ENCODE assay signal across 8 cellular contexts in the genomic region with DNA sequence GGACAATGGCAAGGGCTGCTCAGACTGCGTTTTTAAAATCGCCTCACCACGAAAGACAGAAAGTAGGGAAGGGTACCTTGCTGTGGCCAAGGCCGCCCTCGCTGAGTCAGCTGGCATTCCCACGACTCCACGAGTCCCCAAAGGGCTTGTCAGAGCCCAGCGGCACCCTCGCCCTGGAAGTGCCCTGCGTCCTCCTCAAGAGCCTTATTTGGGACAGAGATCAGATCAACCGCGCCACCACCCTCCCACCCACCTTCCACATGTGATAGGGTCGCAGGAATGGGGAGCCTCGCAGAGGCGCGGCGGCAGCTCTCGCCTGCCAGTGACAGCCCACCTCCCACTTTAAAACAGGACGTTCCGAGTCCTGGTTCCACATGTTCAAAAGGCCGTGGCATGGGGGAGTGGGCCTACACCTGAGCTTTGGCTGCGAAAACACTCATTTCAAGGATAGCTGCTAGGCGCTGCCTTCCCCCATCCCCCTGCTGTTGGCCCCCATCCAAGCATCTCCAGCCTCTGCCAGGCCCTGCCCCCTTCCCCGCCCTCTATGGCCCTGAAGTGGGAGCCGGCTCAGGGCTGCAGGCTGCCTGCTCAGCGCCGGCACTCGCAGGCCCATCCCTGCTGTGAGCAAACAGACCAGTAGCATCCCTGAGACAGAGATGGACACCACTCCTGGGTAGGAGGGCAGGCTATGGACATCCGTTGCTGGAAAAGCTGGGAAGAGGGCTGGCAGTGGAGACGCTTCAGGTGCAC. TPM values are rescaled to one million over a fixed set of nuclear protein-coding genes. Genes with fewer than 3 reads are reported as not detected.
DNase-seq lines count a peak whose midpoint lies in the region; ATAC-seq, FAIRE-seq and TF ChIP-seq lines count a peak whose summit lies in the region.

No MANE protein-coding gene starts in this region.

- H4K20me1 ChIP-seq in PC-3 (ENCODE audit: low read length) (no peaks in the 10 kb centered on the region), H1 (replicated peaks in 1 of 2; ENCODE audit: control insufficient read depth in 1 of 2, insufficient read depth in 2 of 2, low read length in 2 of 2) (no peaks in the 10 kb centered on the region)

- no peak overlapping the region for H4K5ac ChIP-seq in H1 (ENCODE audit: insufficient read length, low read depth, low read length)

- H3K23me2 ChIP-seq in H1 (ENCODE audit: low read depth, low read length) = peaks cover 6% of the 10 kb centered on the region; the same call in 1 of the 2 replicates

- H3F3A ChIP-seq in PC-3 (ENCODE audit: low read length, unreplicated experiment) = no peaks in the 10 kb centered on the region

- no peak overlapping the region for H2BK12ac ChIP-seq in H1 (ENCODE audit: low read depth, low read length)

- no peaks in the 10 kb centered on the region for H3K9me3 ChIP-seq in PC-3 (ENCODE audit: low read length)
- no peaks in the 10 kb centered on the region for H3K9me3 ChIP-seq in H1 (ENCODE audit: insufficient read depth in 2 of 2, low read depth in 1 of 2, low read length in 1 of 2)
- H3K9me3 ChIP-seq in naive thymus-derived CD4-positive, alpha-beta T cell (ENCODE audit: control insufficient read depth in 2 of 3, low read length in 3 of 3) = no peaks in the 10 kb centered on the region

- intact Hi-C loops in PC-3 (cut with micrococcal nuclease) = loop anchor here (1.0 to 10.0 kb wide), 3 partner anchors 26 to 256 kb away; a partner anchor contains a TSS
- intact Hi-C loops in naive thymus-derived CD4-positive, alpha-beta T cell (cut with micrococcal nuclease) = loop anchor here (1.0 to 5.0 kb wide), 11 partner anchors 26 to 694 kb away; a partner anchor contains a TSS

- no peaks in the 10 kb centered on the region for H3K79me2 ChIP-seq in PC-3 (ENCODE audit: low read length)
- H3K79me2 ChIP-seq in H1 (ENCODE audit: control insufficient read depth in 1 of 2, insufficient read depth in 2 of 2, low read length in 2 of 2) = no peaks in the 10 kb centered on the region

- no peak overlapping the region for H4K91ac ChIP-seq in H1 (replicated peaks; ENCODE audit: insufficient read length, low read length)

- H3K4me2 ChIP-seq in PC-3 (ENCODE audit: low read length) (peak overlapping the region; percentile 94), H1 (ENCODE audit: insufficient read depth in 1 of 2, low read depth in 2 of 2, low read length in 2 of 2) (peak overlapping the region; percentile 68 to 99)

- H3K36me3 ChIP-seq in PC-3 (ENCODE audit: low read depth, low read length) (no peaks in the 10 kb centered on the region), H1 (ENCODE audit: control insufficient read depth in 2 of 4, insufficient read depth in 4 of 4, low read length in 3 of 4) (no peaks in the 10 kb centered on the region)
- H3K36me3 ChIP-seq in naive thymus-derived CD4-positive, alpha-beta T cell (ENCODE audit: control insufficient read depth in 2 of 3, insufficient read depth in 3 of 3, low read length in 3 of 3) = peaks cover 0 to 3% (median 0%) of the 10 kb centered on the region in 3 experiments

- H3K4ac ChIP-seq in H1 (replicated peaks; ENCODE audit: insufficient read length, low read depth, low read length) = no peak overlapping the region

- no peak overlapping the region; the same call in 1 of the 2 replicates for H3K18ac ChIP-seq in H1 (ENCODE audit: extremely low read depth, low read length)

- no peak for FAIRE-seq in H1 (lab: Jason Lieb, UNC)

- peak overlapping the region; percentile 94 for H2AFZ ChIP-seq in PC-3 (ENCODE audit: low read length)
- H2AFZ ChIP-seq in H1 (ENCODE audit: low read length) = peak overlapping the region; percentile 26; the same call in 1 of the 2 replicates

- peak overlapping the region in 3 of 9 donors; percentile 34 to 78 (median 59) for H3K27ac Mint-ChIP-seq in naive thymus-derived CD4-positive, alpha-beta T cell

- no peak for TF ChIP-seq POLR2A in H1 (IDR thresholded peaks at IDR 0.05; ENCODE audit: control extremely low read depth in 1 of 2, low read depth in 2 of 2, low read length in 2 of 2)

- 12% methylated on average over 25 of the region's 30 CpGs; no CpG with 5 or more reads in 1 of the 2 experiments for WGBS in H1 (ENCODE audit: extremely low coverage in 1 of 2, insufficient coverage in 1 of 2, insufficient read length in 1 of 2, insufficient replicate concordance in 2 of 2, low coverage in 1 of 2, low lambda C conversion rate in 2 of 2, missing lambda C conversion rate in 1 of 2), 2 experiments

- peak overlapping the region; percentile 86 for H3K4me3 ChIP-seq in PC-3 (ENCODE audit: low read length)
- H3K4me3 ChIP-seq in H1 (ENCODE audit: extremely low read depth in 1 of 4, insufficient read depth in 2 of 4, low read depth in 3 of 4, low read length in 4 of 4) = peak overlapping the region; percentile 20 to 73 (median 64)
- peak overlapping the region; percentile 97 for H3K4me3 ChIP-seq in naive thymus-derived CD4-positive, alpha-beta T cell (ENCODE audit: low read length)

- CTCF ChIA-PET in PC-3 (lab: Charles Lee) = interaction anchor here (0.7 kb wide), 1 partner anchor 75 kb away, joined by 5 read pairs; no protein-coding TSS in a partner anchor
- CTCF ChIA-PET in H1 (lab: Charles Lee; ENCODE audit: partially characterized antibody) = interaction anchor here (0.5 to 11.0 kb wide), 29 partner anchors 13 to 243 kb away, joined by 3 to 156 read pairs (median 5); a partner anchor contains a TSS
- CTCF ChIA-PET in naive thymus-derived CD4-positive, alpha-beta T cell (lab: Charles Lee) = interaction anchor here (0.8 to 1.9 kb wide), 4 partner anchors 22 to 122 kb away, joined by 3 to 8 read pairs (median 4); no protein-coding TSS in a partner anchor

- H3K9me2 ChIP-seq in PC-3 (replicated peaks; ENCODE audit: low read length) = no peaks in the 10 kb centered on the region

- no peak overlapping the region for H2AK5ac ChIP-seq in H1 (ENCODE audit: low read depth, low read length)

- H3K27ac ChIP-seq in PC-3 (ENCODE audit: low read length) (no peak overlapping the region), H1 (ENCODE audit: low read depth, low read length) (no peak overlapping the region)
- H3K27ac ChIP-seq in naive thymus-derived CD4-positive, alpha-beta T cell (ENCODE audit: low read depth, low read length) = peak overlapping the region; percentile 78

- ATAC-seq in PC-3 = no peak
- ATAC-seq in naive thymus-derived CD4-positive, alpha-beta T cell = no peak
- no peak for ATAC-seq in GM18858 (IDR thresholded peaks at IDR 0.05; ENCODE audit: unreplicated experiment)
- no peak for ATAC-seq in GM18519 (IDR thresholded peaks at IDR 0.05; ENCODE audit: low FRiP score, unreplicated experiment)
- ATAC-seq in HG03571 (IDR thresholded peaks at IDR 0.05; ENCODE audit: unreplicated experiment) = no peak

- H3K9me3 Mint-ChIP-seq in naive thymus-derived CD4-positive, alpha-beta T cell = no peaks in the 10 kb centered on the region

- H3K23ac ChIP-seq in H1 (ENCODE audit: insufficient read length) = no peak overlapping the region

- H3K9ac ChIP-seq in PC-3 (ENCODE audit: low read length) (peak overlapping the region; percentile 90), H1 (replicated peaks in 1 of 4; ENCODE audit: extremely low read depth in 1 of 4, low read depth in 3 of 4, low read length in 3 of 4) (peak overlapping the region in 1 of 4 experiments; percentile 3; a peak in 1 of 7 replicates)

- H3K36me3 Mint-ChIP-seq in naive thymus-derived CD4-positive, alpha-beta T cell = no peaks in the 10 kb centered on the region

- H3K27me3 Mint-ChIP-seq in naive thymus-derived CD4-positive, alpha-beta T cell = peaks cover 0 to 7% (median 0%) of the 10 kb centered on the region in 5 donors

- no peak overlapping the region for H2BK5ac ChIP-seq in H1 (ENCODE audit: low read depth, low read length)

- TF ChIP-seq EP300 in H1 (IDR thresholded peaks at IDR 0.05; ENCODE audit: borderline replicate concordance in 1 of 2, low read depth in 2 of 2, low read length in 2 of 2) = no peak

- TF ChIP-seq CTCF in PC-3 (conservative IDR thresholded peaks at IDR 0.05; ENCODE audit: low read depth, low read length) (no peak), H1 (IDR thresholded peaks at IDR 0.05; ENCODE audit: control extremely low read depth in 1 of 3, insufficient read depth in 1 of 3, low read depth in 1 of 3, low read length in 3 of 3) (no peak)

- no peak overlapping the region for H2BK20ac ChIP-seq in H1 (ENCODE audit: low read length)

- H3K27me3 ChIP-seq in PC-3 (ENCODE audit: low read length) = no peaks in the 10 kb centered on the region
- peaks cover 0 to 15% (median 13%) of the 10 kb centered on the region in 4 experiments; a peak in 6 of 7 replicates for H3K27me3 ChIP-seq in H1 (replicated peaks in 1 of 4; ENCODE audit: control insufficient read depth in 3 of 4, extremely low read depth in 1 of 4, insufficient read depth in 3 of 4, low read length in 3 of 4)
- H3K27me3 ChIP-seq in naive thymus-derived CD4-positive, alpha-beta T cell (ENCODE audit: control insufficient read depth in 2 of 2, insufficient read depth in 2 of 2, low read length in 2 of 2) = no peaks in the 10 kb centered on the region

- TF ChIP-seq RAD21 in H1 (IDR thresholded peaks at IDR 0.05 in 1 of 2, conservative IDR thresholded peaks at IDR 0.05 in 1 of 2; ENCODE audit: low read depth in 2 of 2, low read length in 2 of 2) = no peak; a peak in 1 of 4 replicates

- H4K8ac ChIP-seq in H1 (ENCODE audit: extremely low read depth, insufficient read depth, low read length) = peak overlapping the region; percentile 68

- H3K4me1 ChIP-seq in PC-3 (ENCODE audit: insufficient read depth, low read length) (peaks cover 8% of the 10 kb centered on the region; the same call in 1 of the 2 replicates), H1 (replicated peaks in 1 of 4; ENCODE audit: control insufficient read depth in 3 of 4, insufficient read depth in 4 of 4, low read length in 3 of 4) (peaks cover 2 to 16% (median 7%) of the 10 kb centered on the region in 4 experiments; a peak in 6 of 7 replicates)
- H3K4me1 ChIP-seq in naive thymus-derived CD4-positive, alpha-beta T cell (ENCODE audit: control insufficient read depth in 2 of 2, insufficient read depth in 2 of 2, low read length in 2 of 2) = peaks cover 0 to 3% of the 10 kb centered on the region in 2 donors

- H3K14ac ChIP-seq in H1 (ENCODE audit: insufficient read length) = no peak overlapping the region

- POLR2A ChIA-PET in PC-3 (lab: Charles Lee; ENCODE audit: unreplicated experiment) = no interaction called here
- POLR2A ChIA-PET in H1 (lab: Charles Lee; ENCODE audit: partially characterized antibody) = interaction anchor here (0.6 to 1.3 kb wide), 3 partner anchors 13 to 124 kb away, joined by 3 read pairs; no protein-coding TSS in a partner anchor
- POLR2A ChIA-PET in naive thymus-derived CD4-positive, alpha-beta T cell (lab: Charles Lee) = no interaction called here

- H3K4me1 Mint-ChIP-seq in naive thymus-derived CD4-positive, alpha-beta T cell = peaks cover 0 to 13% (median 4%) of the 10 kb centered on the region in 7 donors

- DNase-seq in DMS 273 (lab: John Stamatoyannopoulos, UW; ENCODE audit: unreplicated experiment) = peak; percentile 42
- DNase-seq in DMS 273 treated with DMSO at 0.1 percent for 48 hours (lab: John Stamatoyannopoulos, UW) = no peak
- DNase-seq in PC-3 = no peak
- DNase-seq in H1 (ENCODE audit: low read depth in 1 of 2, low spot score in 2 of 2) = peak in 1 of 2 experiments; percentile 71
- DNase-seq in naive thymus-derived CD4-positive, alpha-beta T cell = peak in 2 of 9 donors; percentile 7 to 11

- H3K4me3 Mint-ChIP-seq in naive thymus-derived CD4-positive, alpha-beta T cell = peak overlapping the region; percentile 55 to 82 (median 71)

- H3K56ac ChIP-seq in H1 (replicated peaks; ENCODE audit: insufficient read length, low read depth, low read length) = no peak overlapping the region

- TSS peak; percentile 37 for BruUV-seq in PC-3 (replicated peaks; lab: Mats Ljungman, UMichigan)

- H2BK15ac ChIP-seq in H1 (ENCODE audit: low read length) = no peak overlapping the region; the same call in 1 of the 2 replicates

- H3K79me1 ChIP-seq in H1 (ENCODE audit: low read depth, low read length) = no peaks in the 10 kb centered on the region

- no peak overlapping the region for H2BK120ac ChIP-seq in H1 (replicated peaks; ENCODE audit: low read depth, low read length)

RNA-seq across cellular contexts. Expression of a gene that starts 38.1 kb away (rescaled TPM):
- total RNA-seq in PC-3 (2014; rRNA removed) = 21.5 and 30.5 TPM in 2 replicates
- total RNA-seq in H1 (2021; fragmentation: NEBNext Ultra II Directional; extraction: Animal tissue kit (Norgen Biotek cat#: 25700)) = 13.3 and 14.6 TPM in 2 replicates
- 10.6 and 14.5 TPM in 2 replicates for polyA plus RNA-seq in H1 (2011; rRNA removed)
- polyA plus RNA-seq in H1 (2011; cell fraction: cytosol; rRNA removed) = 11.0 TPM
- 54.4 TPM for polyA plus RNA-seq in H1 (2011; cell fraction: nucleus; rRNA removed)
- polyA plus RNA-seq in H1 (2012, experiment 1 of 2) = 10.6 to 16.4 TPM (median 15.6 TPM) in 4 replicates
- polyA plus RNA-seq in H1 (2012, experiment 2 of 2) = 9.9 TPM
- 12.9 TPM for polyA plus RNA-seq in H1 (2013, experiment 1 of 2)
- polyA plus RNA-seq in H1 (2013, experiment 2 of 2) = 10.7 TPM
- polyA minus RNA-seq in H1 (2011; rRNA and poly(A)+ RNA removed) = 13.4 and 18.2 TPM in 2 replicates
- polyA minus RNA-seq in H1 (2011; cell fraction: cytosol; rRNA and poly(A)+ RNA removed) = 8.7 TPM
- 21.4 TPM for polyA minus RNA-seq in H1 (2011; cell fraction: nucleus; rRNA and poly(A)+ RNA removed)
- total RNA-seq in naive thymus-derived CD4-positive, alpha-beta T cell = 1 to 10 TPM in 4 of 5 experiments, not detected in 1; 2.0 to 4.4 (median 3.0) TPM
- polyA plus RNA-seq in naive thymus-derived CD4-positive, alpha-beta T cell = 1 to 10 TPM; 2.6 to 3.5 TPM

RNA-seq across cellular contexts. Expression of a gene that starts 43.3 kb away (rescaled TPM):
- not detected in 2 replicates for total RNA-seq in PC-3 (2014; rRNA removed)
- 0.19 and 0.55 TPM in 2 replicates for total RNA-seq in H1 (2021; fragmentation: NEBNext Ultra II Directional; extraction: Animal tissue kit (Norgen Biotek cat#: 25700))
- polyA plus RNA-seq in H1 (2011; rRNA removed) = 0.15 and 0.17 TPM in 2 replicates
- polyA plus RNA-seq in H1 (2011; cell fraction: cytosol; rRNA removed) = 0.06 TPM
- polyA plus RNA-seq in H1 (2011; cell fraction: nucleus; rRNA removed) = 0.09 TPM
- 0.08 to 0.16 TPM (median 0.10 TPM) in 4 replicates for polyA plus RNA-seq in H1 (2012, experiment 1 of 2)
- polyA plus RNA-seq in H1 (2012, experiment 2 of 2) = 0.10 TPM
- polyA plus RNA-seq in H1 (2013, experiment 1 of 2) = 0.08 TPM
- 0.07 TPM for polyA plus RNA-seq in H1 (2013, experiment 2 of 2)
- 0.17 and 0.35 TPM in 2 replicates for polyA minus RNA-seq in H1 (2011; rRNA and poly(A)+ RNA removed)
- polyA minus RNA-seq in H1 (2011; cell fraction: cytosol; rRNA and poly(A)+ RNA removed) = not detected
- polyA minus RNA-seq in H1 (2011; cell fraction: nucleus; rRNA and poly(A)+ RNA removed) = 0.20 TPM
- not detected for total RNA-seq in naive thymus-derived CD4-positive, alpha-beta T cell
- not detected for polyA plus RNA-seq in naive thymus-derived CD4-positive, alpha-beta T cell
